Comparison of ENCODE assay signal across 10 cellular contexts in genomic region chr7:22697897-22698645, GRCh38. TPM values are rescaled to one million over a fixed set of nuclear protein-coding genes. Genes with fewer than 3 reads are reported as not detected.
DNase-seq lines count a peak whose midpoint lies in the region; ATAC-seq and TF ChIP-seq lines count a peak whose summit lies in the region.
"Had no signal": no experiment of that assay in that cellular context is flagged by ENCODE, and none has a peak within 500 bp of the region (broad histone marks: within the 10 kb centered on the region; RNA-seq: fewer than 3 reads in every experiment).

No MANE protein-coding gene starts in this region.

- TF ChIP-seq CTCF in GM06990 (IDR thresholded peaks at IDR 0.05; ENCODE audit: insufficient read depth, low read length, poor library complexity, severe bottlenecking) (no peak), brain microvascular endothelial cell (IDR thresholded peaks at IDR 0.05; ENCODE audit: low read depth, low read length, missing control alignments) (no peak)

- H3K27me3 ChIP-seq in GM06990 (replicated peaks; ENCODE audit: control insufficient read depth, insufficient read depth, low read length): no peaks in the 10 kb centered on the region
- H3K27me3 ChIP-seq in brain microvascular endothelial cell (replicated peaks): no peaks in the 10 kb centered on the region

- peaks cover 5% of the 10 kb centered on the region for H3K9me3 Mint-ChIP-seq in activated naive CD8-positive, alpha-beta T cell treated with anti-CD3 and anti-CD28 coated beads for 36 hours

- peak; percentile 31 for DNase-seq in GM06990 (ENCODE audit: extremely low read depth, insufficient read length)
- peak; percentile 12 for DNase-seq in activated naive CD8-positive, alpha-beta T cell treated with anti-CD3 and anti-CD28 coated beads for 36 hours
- DNase-seq in brain microvascular endothelial cell: no peak
- no peak for DNase-seq in NCI-H1930 (lab: John Stamatoyannopoulos, UW)
- DNase-seq in NCI-H69 (lab: John Stamatoyannopoulos, UW): no peak
- DNase-seq in NCI-H226: no peak
- DNase-seq: NCI-H82 had no signal

- H3K4me3 ChIP-seq in GM06990 (replicated peaks; ENCODE audit: low read depth, low read length): no peak overlapping the region
- no peak overlapping the region for H3K4me3 ChIP-seq in brain microvascular endothelial cell (ENCODE audit: low read depth, low read length)
- H3K4me3 ChIP-seq: lung had no signal

- peak overlapping the region; percentile 18 for H3K4me3 Mint-ChIP-seq in activated naive CD8-positive, alpha-beta T cell treated with anti-CD3 and anti-CD28 coated beads for 36 hours

- H3K36me3 ChIP-seq in GM06990 (ENCODE audit: control insufficient read depth, insufficient read depth, low read length) (no peaks in the 10 kb centered on the region), brain microvascular endothelial cell (replicated peaks) (no peaks in the 10 kb centered on the region)

- H3K27ac Mint-ChIP-seq in activated naive CD8-positive, alpha-beta T cell treated with anti-CD3 and anti-CD28 coated beads for 36 hours: peak overlapping the region; percentile 77

- peaks cover 12% of the 10 kb centered on the region for H3K27me3 Mint-ChIP-seq in activated naive CD8-positive, alpha-beta T cell treated with anti-CD3 and anti-CD28 coated beads for 36 hours

- H3K27ac ChIP-seq in brain microvascular endothelial cell: no peak overlapping the region

- in situ Hi-C loops in brain microvascular endothelial cell (cut with HindIII; ENCODE audit: low pct_ligation_motif_present, low sequenced_read_pairs): no loop called here

- H3K4me1 Mint-ChIP-seq in activated naive CD8-positive, alpha-beta T cell treated with anti-CD3 and anti-CD28 coated beads for 36 hours: peaks cover 65% of the 10 kb centered on the region

- ATAC-seq in GM19397 (IDR thresholded peaks at IDR 0.05; ENCODE audit: unreplicated experiment): peak; percentile 78
- ATAC-seq in HG03159 (IDR thresholded peaks at IDR 0.05; ENCODE audit: unreplicated experiment): peak; percentile 62

- peaks cover 2% of the 10 kb centered on the region for H3K36me3 Mint-ChIP-seq in activated naive CD8-positive, alpha-beta T cell treated with anti-CD3 and anti-CD28 coated beads for 36 hours

RNA-seq across cellular contexts. Expression of gene IL6, which starts 28.9 kb away (rescaled TPM):
- total RNA-seq in activated naive CD8-positive, alpha-beta T cell treated with anti-CD3 and anti-CD28 coated beads for 36 hours: under 1 TPM in 1 of 2 experiments, not detected in 1; 0.60 TPM

Comparison
In these comparisons a context has a peak if more than half of its experiments do, and no peak if none do; other contexts are left out.
1. DNase-seq: peak in GM06990 (single experiment) and activated naive CD8-positive, alpha-beta T cell treated with anti-CD3 and anti-CD28 coated beads for 36 hours (single experiment); none in brain microvascular endothelial cell (single experiment), NCI-H1930 (0 of 2), NCI-H69 (single experiment) and NCI-H226 (single experiment).